Comparison of ENCODE assay signal across 25 cellular contexts in the genomic region with DNA sequence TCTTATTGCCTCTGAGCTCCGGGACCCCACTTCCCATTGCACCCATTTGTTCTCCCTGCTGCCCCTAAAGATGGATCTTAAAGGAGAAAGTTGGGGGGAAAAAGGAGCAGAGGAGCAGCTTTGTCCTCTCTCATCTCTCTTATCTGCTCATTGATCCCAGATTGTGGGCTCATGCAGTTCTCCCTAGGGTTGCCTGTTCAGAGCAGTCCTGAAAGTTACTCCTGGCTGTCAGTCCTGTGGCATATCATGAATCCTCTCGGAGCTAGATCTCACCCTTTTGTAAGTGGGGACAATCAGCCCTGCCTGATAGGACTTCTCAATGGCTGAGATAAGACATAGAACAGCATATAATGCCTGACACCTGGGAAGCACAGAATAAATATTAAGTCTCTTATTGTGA.
DNase-seq lines count a peak whose midpoint lies in the region; ATAC-seq and TF ChIP-seq lines count a peak whose summit lies in the region.
"Had no signal": no experiment of that assay in that cellular context is flagged by ENCODE, and none has a peak within 500 bp of the region (broad histone marks: within the 10 kb centered on the region; RNA-seq: fewer than 3 reads in every experiment).

No MANE protein-coding gene starts in this region.

- H3K9me3 Mint-ChIP-seq in neural progenitor cell, result no peaks in the 10 kb centered on the region

- peak overlapping the region; percentile 9 for H2BK5ac ChIP-seq in IMR-90 (ENCODE audit: low read depth, low read length, poor library complexity, severe bottlenecking)

- H3K27ac Mint-ChIP-seq in neural progenitor cell, result peak overlapping the region; percentile 32
- H3K27ac Mint-ChIP-seq: CD4-positive, alpha-beta memory T cell had no signal

- H4K20me1 ChIP-seq in IMR-90 (ENCODE audit: insufficient read depth, low read length) (no peaks in the 10 kb centered on the region), neural progenitor cell (ENCODE audit: low read depth) (no peaks in the 10 kb centered on the region)

- CTCF ChIA-PET in IMR-90 (lab: Yijun Ruan, JAX), result interaction anchor here (1.1 kb wide), 1 partner anchor 71 kb away, joined by 3 read pairs; no protein-coding TSS in a partner anchor

- H3K4me3 ChIP-seq in BE2C (ENCODE audit: low read depth, low read length) (peak overlapping the region; percentile 34), IMR-90 (ENCODE audit: insufficient read depth, low read depth, low read length) (no peak overlapping the region), endocrine pancreas (ENCODE audit: control insufficient read depth, insufficient read depth, low read length) (no peak overlapping the region), neural progenitor cell (no peak overlapping the region), coronary artery (no peak overlapping the region)
- H3K4me3 ChIP-seq: MG63, PC-9, SK-N-MC had no signal

- BruUV-seq in IMR-90 (replicated peaks; lab: Mats Ljungman, UMichigan), result no TSS peak

- H3K36me3 Mint-ChIP-seq in neural progenitor cell, result no peaks in the 10 kb centered on the region
- H3K36me3 Mint-ChIP-seq: CD4-positive, alpha-beta memory T cell had no signal

- POLR2A ChIA-PET in IMR-90 (lab: Charles Lee; ENCODE audit: unreplicated experiment), result no interaction called here

- peak overlapping the region; percentile 92 for H3K4ac ChIP-seq in IMR-90 (ENCODE audit: low read depth, low read length)

- no peak overlapping the region for H3K23ac ChIP-seq in IMR-90 (ENCODE audit: low read depth, low read length)

- dilution Hi-C loops in IMR-90 (cut with HindIII; ENCODE audit: low sequenced_read_pairs, unreplicated experiment), result no loop called here

- H3K27me3 Mint-ChIP-seq in neural progenitor cell (ENCODE audit: insufficient read depth, low read depth), result peaks cover 4% of the 10 kb centered on the region

- TF ChIP-seq CTCF in BE2C (IDR thresholded peaks at IDR 0.05; ENCODE audit: low read depth, low read length), result no peak
- no peak for TF ChIP-seq CTCF in IMR-90 (conservative IDR thresholded peaks at IDR 0.05; ENCODE audit: low read depth, low read length)
- TF ChIP-seq CTCF in neural progenitor cell (IDR thresholded peaks at IDR 0.05), result no peak
- no peak for TF ChIP-seq CTCF in coronary artery (IDR thresholded peaks at IDR 0.05)

- peak overlapping the region; percentile 36 for H2AK5ac ChIP-seq in IMR-90 (ENCODE audit: low read depth, low read length)

- H3K4me1 ChIP-seq in BE2C (peaks cover 17% of the 10 kb centered on the region), IMR-90 (ENCODE audit: control insufficient read depth, insufficient read depth, low read length) (peaks cover 13% of the 10 kb centered on the region), endocrine pancreas (ENCODE audit: control insufficient read depth, insufficient read depth, low read length) (peaks cover 9% of the 10 kb centered on the region), neural progenitor cell (no peaks in the 10 kb centered on the region)

- no peak overlapping the region for H3K56ac ChIP-seq in IMR-90 (ENCODE audit: extremely low read depth, insufficient read depth, low read length)

- H3F3A ChIP-seq in neural progenitor cell (ENCODE audit: low read depth), result peaks cover 5% of the 10 kb centered on the region

- H3K9me3 ChIP-seq in BE2C, result no peaks in the 10 kb centered on the region
- H3K9me3 ChIP-seq in IMR-90 (ENCODE audit: control insufficient read depth, insufficient read depth, low read length), result no peaks in the 10 kb centered on the region
- H3K9me3 ChIP-seq in endocrine pancreas (ENCODE audit: control insufficient read depth, low read length), result no peaks in the 10 kb centered on the region
- no peaks in the 10 kb centered on the region for H3K9me3 ChIP-seq in neural progenitor cell (ENCODE audit: low read depth)
- H3K9me3 ChIP-seq: MG63 had no signal

- DNase-seq in BE2C, result peak; percentile 49
- DNase-seq in IMR-90, result no peak
- no peak for DNase-seq in neural progenitor cell (ENCODE audit: low spot score)
- no peak for DNase-seq in stimulated activated CD4-positive, alpha-beta T cell treated with anti-CD3 and anti-CD28 coated beads, Interleukin-2, amount 100 ng/mL, for 48 hours
- DNase-seq in activated CD4-positive, CD25-positive, alpha-beta regulatory T cell (lab: John Stamatoyannopoulos, UW), result no peak
- no peak for DNase-seq in coronary artery (ENCODE audit: low spot score)
- DNase-seq: AML-193; C1 segment of cervical spinal cord; CD4-positive, alpha-beta memory T cell; COR-L47; DMS53; KBM-7; MG63; NCI-H1694; NCI-H2029 treated with DMSO at 0.1 percent for 48 hours; NCI-H446 treated with DMSO at 0.1 percent for 48 hours; NCI-H526; NCI-H82; NK-92 treated with Interleukin-12 subunit alpha and Interleukin-12 subunit beta, amount 100 ng/mL, for 24 hours; PC-9; SHP77 had no signal

- no peaks in the 10 kb centered on the region for H3K4me1 Mint-ChIP-seq in neural progenitor cell
- H3K4me1 Mint-ChIP-seq: CD4-positive, alpha-beta memory T cell had no signal

- no peaks in the 10 kb centered on the region for H3K79me2 ChIP-seq in neural progenitor cell (ENCODE audit: low read depth)

- H3K9ac ChIP-seq in IMR-90 (ENCODE audit: low read depth, low read length) (no peak overlapping the region), endocrine pancreas (ENCODE audit: control insufficient read depth, insufficient read depth, low read length) (peak overlapping the region; percentile 4), neural progenitor cell (no peak overlapping the region)

- H2AFZ ChIP-seq in IMR-90 (replicated peaks; ENCODE audit: low read length, poor library complexity) (peak overlapping the region; percentile 48), neural progenitor cell (replicated peaks) (no peak overlapping the region)
- H2AFZ ChIP-seq: PC-9 had no signal

- ATAC-seq in IMR-90 (ENCODE audit: low read depth) (no peak), HG03457 (IDR thresholded peaks at IDR 0.05; ENCODE audit: unreplicated experiment) (no peak)
- ATAC-seq: HepG2 had no signal

- H3K36me3 ChIP-seq in BE2C, result no peaks in the 10 kb centered on the region
- H3K36me3 ChIP-seq in IMR-90 (ENCODE audit: control insufficient read depth, insufficient read depth, low read length), result no peaks in the 10 kb centered on the region
- H3K36me3 ChIP-seq in endocrine pancreas (ENCODE audit: control insufficient read depth, insufficient read depth, low read length), result no peaks in the 10 kb centered on the region
- no peaks in the 10 kb centered on the region for H3K36me3 ChIP-seq in neural progenitor cell
- H3K36me3 ChIP-seq: MG63 had no signal

- peak overlapping the region; percentile 91 for H2BK20ac ChIP-seq in IMR-90 (ENCODE audit: low read depth, low read length)

- H3K4me2 ChIP-seq in IMR-90 (ENCODE audit: low read depth, low read length) (no peak overlapping the region), neural progenitor cell (no peak overlapping the region)
- H3K4me2 ChIP-seq: PC-9 had no signal

- H3K18ac ChIP-seq in IMR-90 (ENCODE audit: low read depth, low read length), result peak overlapping the region; percentile 57; the same call in 1 of the 2 replicates

- peak overlapping the region; percentile 97 for H2BK120ac ChIP-seq in IMR-90 (ENCODE audit: low read depth, low read length)

- H4K91ac ChIP-seq in IMR-90 (ENCODE audit: insufficient read depth, low read depth, low read length), result peak overlapping the region; percentile 71

- no peaks in the 10 kb centered on the region for H3K79me1 ChIP-seq in IMR-90 (ENCODE audit: low read depth in 1 of 2, low read length in 2 of 2)

- no peak for TF ChIP-seq RAD21 in IMR-90 (IDR thresholded peaks at IDR 0.05; ENCODE audit: low read length)

- H3K27ac ChIP-seq in IMR-90 (ENCODE audit: insufficient read depth, low read length) (no peak overlapping the region), neural progenitor cell (no peak overlapping the region), coronary artery (no peak overlapping the region)
- H3K27ac ChIP-seq: PC-9, SK-N-MC had no signal

- H3K9me1 ChIP-seq in IMR-90 (ENCODE audit: insufficient read depth, low read length), result peaks cover 11% of the 10 kb centered on the region

- in situ Hi-C loops in IMR-90 (cut with MboI; ENCODE audit: low sequenced_read_pairs), result no loop called here

- intact Hi-C loops in IMR-90 (cut with micrococcal nuclease), result loop anchor here (10.0 kb wide), 1 partner anchor 769 kb away; no protein-coding TSS in a partner anchor

- no peak for TF ChIP-seq POLR2A in IMR-90 (IDR thresholded peaks at IDR 0.05; ENCODE audit: low read depth, low read length)

- H4K5ac ChIP-seq in IMR-90 (ENCODE audit: low read depth, low read length), result no peak overlapping the region

- whole genome bisulfite sequencing in IMR-90 (ENCODE audit: extremely low coverage in 2 of 2, insufficient read length in 1 of 2), 2 experiments, result 100% methylated on average over 1 of the region's 2 CpGs; no CpG with 5 or more reads in 1 of the 2 experiments

- peak overlapping the region; percentile 7 to 22; a peak in 2 of 4 replicates for H4K8ac ChIP-seq in IMR-90 (ENCODE audit: low read depth in 2 of 2, low read length in 2 of 2)

- no peak overlapping the region for H2AK9ac ChIP-seq in IMR-90 (replicated peaks; ENCODE audit: low read depth, low read length, poor library complexity)

- 0 out of 2 replicates have a peak overlapping the region, but pooled peaks have one; percentile 27 for H3K14ac ChIP-seq in IMR-90 (replicated peaks; ENCODE audit: low read depth, low read length)

- no peak overlapping the region for H3K4me3 Mint-ChIP-seq in neural progenitor cell
- H3K4me3 Mint-ChIP-seq: CD4-positive, alpha-beta memory T cell had no signal

- H2BK15ac ChIP-seq in IMR-90 (ENCODE audit: low read depth, low read length), result peak overlapping the region; percentile 58

- H3K27me3 ChIP-seq in BE2C (no peaks in the 10 kb centered on the region), IMR-90 (ENCODE audit: control insufficient read depth, insufficient read depth, low read length) (no peaks in the 10 kb centered on the region), endocrine pancreas (ENCODE audit: control insufficient read depth, insufficient read depth, low read length) (no peaks in the 10 kb centered on the region), neural progenitor cell (no peaks in the 10 kb centered on the region)
- H3K27me3 ChIP-seq: MG63 had no signal

TF ChIP-seq in IMR-90, 13 proteins besides CTCF, POLR2A, EP300 and RAD21 (continues in another document):
- TF ChIP-seq, protein P1, sequence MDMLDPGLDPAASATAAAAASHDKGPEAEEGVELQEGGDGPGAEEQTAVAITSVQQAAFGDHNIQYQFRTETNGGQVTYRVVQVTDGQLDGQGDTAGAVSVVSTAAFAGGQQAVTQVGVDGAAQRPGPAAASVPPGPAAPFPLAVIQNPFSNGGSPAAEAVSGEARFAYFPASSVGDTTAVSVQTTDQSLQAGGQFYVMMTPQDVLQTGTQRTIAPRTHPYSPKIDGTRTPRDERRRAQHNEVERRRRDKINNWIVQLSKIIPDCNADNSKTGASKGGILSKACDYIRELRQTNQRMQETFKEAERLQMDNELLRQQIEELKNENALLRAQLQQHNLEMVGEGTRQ (IDR thresholded peaks at IDR 0.05; ENCODE audit: low read depth, low read length), result no peak
